In the genomic region with DNA sequence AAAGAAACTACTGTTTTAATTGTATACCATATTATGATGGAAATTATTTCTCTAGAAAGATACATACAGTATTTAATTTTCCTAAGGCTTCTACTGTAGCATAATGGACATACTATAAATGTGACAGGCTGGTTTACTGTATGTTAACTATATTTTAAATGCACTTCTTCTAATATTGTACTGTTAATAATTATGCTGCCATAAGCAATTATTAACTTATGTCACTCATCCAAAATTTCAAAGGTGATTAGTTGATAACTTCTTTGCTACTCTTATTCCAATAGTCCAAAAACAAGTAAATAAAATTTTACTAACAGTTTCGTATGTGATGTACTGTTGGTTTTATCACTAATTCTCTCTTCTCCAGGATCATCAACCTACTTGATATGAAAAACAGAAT, we compare ENCODE assay signal across 1 cellular context.
A peak's percentile ranks its signal among the peaks of the same experiment; 100 is the strongest.
TF ChIP-seq lines count a peak whose summit lies in the region.

No MANE protein-coding gene starts in this region.

TF ChIP-seq in HepG2, 621 proteins besides CTCF, POLR2A, EP300 and RAD21:
- TF ChIP-seq, protein P1, sequence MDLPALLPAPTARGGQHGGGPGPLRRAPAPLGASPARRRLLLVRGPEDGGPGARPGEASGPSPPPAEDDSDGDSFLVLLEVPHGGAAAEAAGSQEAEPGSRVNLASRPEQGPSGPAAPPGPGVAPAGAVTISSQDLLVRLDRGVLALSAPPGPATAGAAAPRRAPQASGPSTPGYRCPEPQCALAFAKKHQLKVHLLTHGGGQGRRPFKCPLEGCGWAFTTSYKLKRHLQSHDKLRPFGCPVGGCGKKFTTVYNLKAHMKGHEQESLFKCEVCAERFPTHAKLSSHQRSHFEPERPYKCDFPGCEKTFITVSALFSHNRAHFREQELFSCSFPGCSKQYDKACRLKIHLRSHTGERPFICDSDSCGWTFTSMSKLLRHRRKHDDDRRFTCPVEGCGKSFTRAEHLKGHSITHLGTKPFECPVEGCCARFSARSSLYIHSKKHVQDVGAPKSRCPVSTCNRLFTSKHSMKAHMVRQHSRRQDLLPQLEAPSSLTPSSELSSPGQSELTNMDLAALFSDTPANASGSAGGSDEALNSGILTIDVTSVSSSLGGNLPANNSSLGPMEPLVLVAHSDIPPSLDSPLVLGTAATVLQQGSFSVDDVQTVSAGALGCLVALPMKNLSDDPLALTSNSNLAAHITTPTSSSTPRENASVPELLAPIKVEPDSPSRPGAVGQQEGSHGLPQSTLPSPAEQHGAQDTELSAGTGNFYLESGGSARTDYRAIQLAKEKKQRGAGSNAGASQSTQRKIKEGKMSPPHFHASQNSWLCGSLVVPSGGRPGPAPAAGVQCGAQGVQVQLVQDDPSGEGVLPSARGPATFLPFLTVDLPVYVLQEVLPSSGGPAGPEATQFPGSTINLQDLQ (CRISPR knock-in tag; IDR thresholded peaks at IDR 0.05): no peak
- TF ChIP-seq MAFK (conservative IDR thresholded peaks at IDR 0.05 in 1 of 2, IDR thresholded peaks at IDR 0.05 in 1 of 2; ENCODE audit: low read length in 2 of 2) (peak; percentile 75 to 86), ZSCAN12 (CRISPR knock-in tag; IDR thresholded peaks at IDR 0.05) (no peak), MAFF (IDR thresholded peaks at IDR 0.05; ENCODE audit: low read depth, low read length) (peak; percentile 67; the same call in 1 of the 2 replicates)
